35 cellular contexts compared by ENCODE assay signal in the genomic region with DNA sequence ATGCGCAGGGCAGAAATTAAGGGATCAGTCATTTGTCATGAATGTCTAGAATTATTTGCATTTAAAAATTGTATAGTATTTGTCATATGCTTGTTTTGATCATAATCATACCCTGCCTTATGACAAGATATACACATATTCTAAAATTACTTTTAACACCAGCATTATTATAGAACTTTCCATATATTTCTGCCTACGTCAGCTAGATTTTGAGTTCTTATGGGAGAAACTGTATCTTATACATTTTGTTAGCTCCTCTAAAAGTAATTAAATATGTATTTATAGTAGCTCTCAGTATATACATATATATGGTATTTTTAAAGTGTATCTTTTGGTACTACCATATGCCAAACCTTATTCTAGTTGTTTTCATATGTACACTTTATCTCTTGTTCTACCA.
"Had no signal": no experiment of that assay in that cellular context is flagged by ENCODE, and none has a peak within 500 bp of the region (broad histone marks: within the 10 kb centered on the region; RNA-seq: fewer than 3 reads in every experiment).

No MANE protein-coding gene starts in this region.

- H3K9me3 ChIP-seq: MG63 had no signal

- H3K36me3 ChIP-seq: MG63 had no signal

- H3K27me3 ChIP-seq: MG63 had no signal

- H3K4me3 ChIP-seq: MG63 had no signal

- DNase-seq: Kasumi-1, MG63, MM.1S, MV-4-11, NCI-H1048, NCI-H1092, NCI-H1092 treated with DMSO at 0.1 percent for 48 hours, NCI-H1105, NCI-H1105 treated with DMSO at 0.1 percent for 48 hours, NCI-H1417, NCI-H1417 treated with DMSO at 0.1 percent for 48 hours, NCI-H1436, NCI-H1436 treated with DMSO at 0.1 percent for 48 hours, NCI-H146, NCI-H1694, NCI-H1694 treated with DMSO at 0.1 percent for 48 hours, NCI-H187, NCI-H187 treated with DMSO at 0.1 percent for 48 hours, NCI-H1930, NCI-H2029, NCI-H2029 treated with DMSO at 0.1 percent for 48 hours, NCI-H2081, NCI-H2081 treated with DMSO at 0.1 percent for 48 hours, NCI-H2107, NCI-H2171, NCI-H2171 treated with DMSO at 0.1 percent for 48 hours, NCI-H2227 treated with DMSO at 0.1 percent for 48 hours, NCI-H226, NCI-H345, NCI-H446, NCI-H446 treated with DMSO at 0.1 percent for 48 hours, NCI-H510A, NCI-H510A treated with DMSO at 0.1 percent for 48 hours, NCI-H524, NCI-H524 treated with DMSO at 0.1 percent for 48 hours had no signal
